In the genomic region with DNA sequence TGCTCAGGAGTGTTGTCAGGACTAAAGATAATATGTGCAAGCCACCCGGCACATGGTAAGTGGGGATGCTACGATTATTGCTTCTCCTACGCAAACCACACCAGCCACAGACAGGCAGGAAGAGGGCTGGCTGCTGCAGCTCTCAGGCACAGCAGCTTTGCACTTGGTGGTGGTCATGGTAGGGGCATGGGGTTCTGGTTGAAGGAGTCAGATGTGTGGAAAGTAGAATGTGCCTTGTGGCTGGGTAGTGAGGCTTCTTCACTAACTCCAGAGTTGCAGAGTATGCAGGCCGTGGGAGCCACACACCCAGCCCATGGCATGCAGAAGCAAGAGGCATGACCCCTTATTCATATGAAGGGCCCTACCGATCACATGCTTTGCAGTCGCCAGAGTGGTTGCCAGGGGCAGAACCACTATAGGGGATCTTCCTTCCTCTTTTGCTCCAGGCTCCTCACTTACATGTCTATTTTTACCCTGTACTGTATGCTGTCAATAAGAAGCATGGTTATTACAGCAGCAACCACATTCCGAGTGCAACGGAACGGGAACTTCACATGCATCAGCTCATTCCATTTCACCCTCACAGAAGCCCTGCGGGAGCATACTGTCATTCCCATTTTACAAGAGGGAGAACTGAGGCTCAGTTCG, we compare ENCODE assay signal across 1 cellular context.
TF ChIP-seq lines count a peak whose summit lies in the region.

No MANE protein-coding gene starts in this region.

TF ChIP-seq in WTC11, 78 proteins besides CTCF, POLR2A, EP300 and RAD21 (continued from another document):
- TF ChIP-seq, protein P1, sequence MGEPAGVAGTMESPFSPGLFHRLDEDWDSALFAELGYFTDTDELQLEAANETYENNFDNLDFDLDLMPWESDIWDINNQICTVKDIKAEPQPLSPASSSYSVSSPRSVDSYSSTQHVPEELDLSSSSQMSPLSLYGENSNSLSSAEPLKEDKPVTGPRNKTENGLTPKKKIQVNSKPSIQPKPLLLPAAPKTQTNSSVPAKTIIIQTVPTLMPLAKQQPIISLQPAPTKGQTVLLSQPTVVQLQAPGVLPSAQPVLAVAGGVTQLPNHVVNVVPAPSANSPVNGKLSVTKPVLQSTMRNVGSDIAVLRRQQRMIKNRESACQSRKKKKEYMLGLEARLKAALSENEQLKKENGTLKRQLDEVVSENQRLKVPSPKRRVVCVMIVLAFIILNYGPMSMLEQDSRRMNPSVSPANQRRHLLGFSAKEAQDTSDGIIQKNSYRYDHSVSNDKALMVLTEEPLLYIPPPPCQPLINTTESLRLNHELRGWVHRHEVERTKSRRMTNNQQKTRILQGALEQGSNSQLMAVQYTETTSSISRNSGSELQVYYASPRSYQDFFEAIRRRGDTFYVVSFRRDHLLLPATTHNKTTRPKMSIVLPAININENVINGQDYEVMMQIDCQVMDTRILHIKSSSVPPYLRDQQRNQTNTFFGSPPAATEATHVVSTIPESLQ (CRISPR knock-in tag; IDR thresholded peaks at IDR 0.05), result no peak
